Comparison of ENCODE assay signal across 16 cellular contexts in the genomic region with DNA sequence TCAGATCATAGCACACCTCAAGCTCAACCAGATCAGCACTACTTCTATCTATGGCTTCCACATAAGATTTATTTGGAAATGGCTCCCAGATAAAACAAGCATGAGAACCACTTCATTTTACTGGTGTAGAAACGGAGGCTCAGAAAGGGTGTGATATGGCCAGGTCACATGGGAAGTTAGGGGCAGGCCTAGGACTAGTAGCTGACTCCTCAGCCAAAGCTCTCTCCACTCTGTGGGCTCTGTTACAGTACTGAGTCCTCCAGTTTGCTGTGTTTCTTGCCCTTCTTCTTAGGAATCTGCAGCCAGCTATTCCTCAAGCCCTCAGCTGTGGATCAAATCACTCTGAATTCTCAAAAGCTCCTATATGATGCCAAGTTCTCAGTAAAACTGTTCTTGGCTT. TPM values are rescaled to one million over a fixed set of nuclear protein-coding genes. Genes with fewer than 3 reads are reported as not detected.
"Had no signal": no experiment of that assay in that cellular context is flagged by ENCODE, and none has a peak within 500 bp of the region (broad histone marks: within the 10 kb centered on the region; RNA-seq: fewer than 3 reads in every experiment).

No MANE protein-coding gene starts in this region.

- ATAC-seq: activated CD8-positive, alpha-beta T cell treated with anti-CD3 and anti-CD28 coated beads for 36 hours; activated naive CD8-positive, alpha-beta T cell treated with anti-CD3 and anti-CD28 coated beads, Interleukin-2, amount 50 U/mL, for 24 hours; activated T-cell treated with anti-CD3 and anti-CD28 coated beads, Interleukin-2, amount 50 U/mL, for 72 hours had no signal

- H3K4me3 Mint-ChIP-seq: activated CD8-positive, alpha-beta T cell treated with anti-CD3 and anti-CD28 coated beads for 36 hours; activated naive CD8-positive, alpha-beta T cell treated with anti-CD3 and anti-CD28 coated beads, Interleukin-2, amount 50 U/mL, for 24 hours; activated T-cell treated with anti-CD3 and anti-CD28 coated beads, Interleukin-2, amount 50 U/mL, for 72 hours; T-helper 1 cell treated with Interleukin-12 subunit alpha and Interleukin-12 subunit beta and Interleukin-4 antibody, amounts not matched to agents 30 μg/mL and 1 μg/mL, for 36 hours had no signal

- H3K4me1 Mint-ChIP-seq: activated naive CD8-positive, alpha-beta T cell treated with anti-CD3 and anti-CD28 coated beads, Interleukin-2, amount 50 U/mL, for 24 hours had no signal

- H3K9me3 Mint-ChIP-seq: activated naive CD8-positive, alpha-beta T cell treated with anti-CD3 and anti-CD28 coated beads, Interleukin-2, amount 50 U/mL, for 24 hours; activated T-cell treated with anti-CD3 and anti-CD28 coated beads, Interleukin-2, amount 50 U/mL, for 72 hours; T-helper 1 cell treated with Interleukin-12 subunit alpha and Interleukin-12 subunit beta and Interleukin-4 antibody, amounts not matched to agents 30 μg/mL and 1 μg/mL, for 36 hours had no signal

- H3K9me3 ChIP-seq: ovary, thyroid gland had no signal

- H3K27ac Mint-ChIP-seq: activated CD8-positive, alpha-beta T cell treated with anti-CD3 and anti-CD28 coated beads for 36 hours; activated naive CD8-positive, alpha-beta T cell treated with anti-CD3 and anti-CD28 coated beads, Interleukin-2, amount 50 U/mL, for 24 hours; activated T-cell treated with anti-CD3 and anti-CD28 coated beads, Interleukin-2, amount 50 U/mL, for 72 hours; T-helper 1 cell treated with Interleukin-12 subunit alpha and Interleukin-12 subunit beta and Interleukin-4 antibody, amounts not matched to agents 30 μg/mL and 1 μg/mL, for 36 hours had no signal

- H3K36me3 ChIP-seq: ovary, thyroid gland had no signal

- H3K27ac ChIP-seq: SK-N-MC, thyroid gland had no signal

- DNase-seq: activated CD4-positive, alpha-beta T cell treated with anti-CD3 and anti-CD28 coated beads for 4 hours; activated CD8-positive, alpha-beta memory T cell treated with anti-CD3 and anti-CD28 coated beads, Interleukin-2, amount 50 U/mL, for 4 hours; activated CD8-positive, alpha-beta T cell treated with anti-CD3 and anti-CD28 coated beads for 36 hours; activated gamma-delta T cell treated with Interleukin-2 at 50 U/mL for 16 hours; activated naive CD8-positive, alpha-beta T cell treated with anti-CD3 and anti-CD28 coated beads, Interleukin-2, amount 50 U/mL, for 24 hours; activated T-cell treated with anti-CD3 and anti-CD28 coated beads, Interleukin-2, amount 50 U/mL, for 72 hours; cerebellar nuclear complex; dermis blood vessel endothelial cell; hypothalamus; ovary; retina; small intestine; thyroid gland had no signal

- H3K4me3 ChIP-seq: ovary, SK-N-MC, thyroid gland had no signal

- H3K27me3 ChIP-seq: ovary, thyroid gland had no signal

RNA-seq across cellular contexts. Expression of gene ADGRF1, which starts 42.4 kb away (rescaled TPM):
- total RNA-seq: activated CD8-positive, alpha-beta T cell treated with anti-CD3 and anti-CD28 coated beads for 36 hours; activated T-cell treated with anti-CD3 and anti-CD28 coated beads, Interleukin-2, amount 50 U/mL, for 72 hours; glomerular endothelial cell had no signal
